28 cellular contexts compared by ENCODE assay signal in the genomic region with DNA sequence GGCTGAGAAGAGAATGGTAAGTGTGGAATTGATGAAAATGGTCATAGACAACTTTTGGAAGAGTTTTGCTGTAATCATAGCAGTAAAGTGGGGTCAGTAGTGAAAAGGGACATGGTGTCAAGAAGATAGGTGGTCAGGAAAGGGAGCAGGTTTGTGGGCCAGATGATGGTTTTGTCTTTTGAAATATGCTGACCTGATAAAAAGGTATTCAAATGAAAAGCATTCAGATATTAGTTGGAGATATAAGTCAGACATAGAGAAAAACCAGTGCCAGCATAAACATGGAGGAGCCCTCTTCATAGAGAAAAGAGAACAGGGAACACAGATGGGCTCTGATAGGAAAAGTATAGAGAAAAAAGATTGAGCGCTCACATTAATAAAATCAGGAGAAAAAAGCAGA.
"Had no signal": no experiment of that assay in that cellular context is flagged by ENCODE, and none has a peak within 500 bp of the region (broad histone marks: within the 10 kb centered on the region; RNA-seq: fewer than 3 reads in every experiment).

No MANE protein-coding gene starts in this region.

- H3K9me3 ChIP-seq: colonic mucosa, esophagus muscularis mucosa, esophagus squamous epithelium, gastrocnemius medialis, gastroesophageal sphincter, heart left ventricle, heart right ventricle had no signal

- DNase-seq: colonic mucosa; cortex of kidney; dermis blood vessel endothelial cell; dorsolateral prefrontal cortex; effector CD4-positive, alpha-beta T cell; effector CD8-positive, alpha-beta T cell; effector memory CD4-positive, alpha-beta T cell; effector memory CD8-positive, alpha-beta T cell; endodermal cell; erythroblast; esophagus squamous epithelium; foreskin fibroblast; foreskin keratinocyte; foreskin melanocyte; gastrocnemius medialis; glutamatergic neuron; head of caudate nucleus; heart left ventricle; heart right ventricle had no signal

- H3K4me1 ChIP-seq: colonic mucosa, esophagus muscularis mucosa, esophagus squamous epithelium, foreskin keratinocyte, gastrocnemius medialis, gastroesophageal sphincter, heart left ventricle, heart right ventricle had no signal

- FAIRE-seq: colon, endometrium, endothelial cell of umbilical vein, frontal cortex had no signal

- H3K36me3 ChIP-seq: colonic mucosa, esophagus muscularis mucosa, esophagus squamous epithelium, gastrocnemius medialis, gastroesophageal sphincter, heart left ventricle, heart right ventricle had no signal

- H3K27me3 ChIP-seq: colonic mucosa, dorsolateral prefrontal cortex, esophagus muscularis mucosa, esophagus squamous epithelium, foreskin keratinocyte, gastrocnemius medialis, gastroesophageal sphincter, heart left ventricle had no signal

- H3K4me3 ChIP-seq: colonic mucosa, coronary artery, dorsolateral prefrontal cortex, esophagus muscularis mucosa, esophagus squamous epithelium, gastrocnemius medialis, gastroesophageal sphincter, heart left ventricle, heart right ventricle had no signal

- ATAC-seq: effector memory CD8-positive, alpha-beta T cell; esophagus mucosa; foreskin keratinocyte; gastrocnemius medialis; gastroesophageal sphincter; heart left ventricle; heart right ventricle had no signal

- H3K27ac ChIP-seq: colonic mucosa, coronary artery, dorsolateral prefrontal cortex, epithelial cell of prostate, esophagus muscularis mucosa, esophagus squamous epithelium, foreskin keratinocyte, gastrocnemius medialis, gastroesophageal sphincter, heart left ventricle, heart right ventricle had no signal
